In genomic region chr19:48746120-48746519, GRCh38 we compare ENCODE assay signal across 14 cellular contexts. TPM values are rescaled to one million over a fixed set of nuclear protein-coding genes. Genes with fewer than 3 reads are reported as not detected.
A peak's percentile ranks its signal among the peaks of the same experiment; 100 is the strongest.
DNase-seq lines count a peak whose midpoint lies in the region; ATAC-seq, FAIRE-seq and TF ChIP-seq lines count a peak whose summit lies in the region.
"Had no signal": no experiment of that assay in that cellular context is flagged by ENCODE, and none has a peak within 500 bp of the region (broad histone marks: within the 10 kb centered on the region; RNA-seq: fewer than 3 reads in every experiment).

No MANE protein-coding gene starts in this region.

- H3K27me3 Mint-ChIP-seq in nephron (ENCODE audit: low read depth) = peaks cover 24% of the 10 kb centered on the region

- H3K9me3 Mint-ChIP-seq in nephron = peaks cover 2% of the 10 kb centered on the region

- peak overlapping the region in 1 of 3 experiments; percentile 48 for H3K27ac Mint-ChIP-seq in nephron
- H3K27ac Mint-ChIP-seq: nephron progenitor cell had no signal

- H3K27me3 ChIP-seq in left ventricle myocardium inferior (ENCODE audit: low read depth) = peaks cover 18% of the 10 kb centered on the region
- no peaks in the 10 kb centered on the region for H3K27me3 ChIP-seq in right cardiac atrium (ENCODE audit: control insufficient read depth, insufficient read depth)
- H3K27me3 ChIP-seq in body of pancreas = no peaks in the 10 kb centered on the region
- H3K27me3 ChIP-seq: foreskin keratinocyte, MG63 had no signal

- H3K36me3 ChIP-seq in left ventricle myocardium inferior (peaks cover 8% of the 10 kb centered on the region), body of pancreas (replicated peaks in 1 of 2; ENCODE audit: insufficient read depth in 1 of 2, low read depth in 2 of 2) (no peaks in the 10 kb centered on the region)
- H3K36me3 ChIP-seq: MG63 had no signal

- peaks cover 4% of the 10 kb centered on the region for H3K36me3 Mint-ChIP-seq in nephron (ENCODE audit: low read depth)

- no peak for ATAC-seq in right cardiac atrium
- no peak for ATAC-seq in body of pancreas
- ATAC-seq in HG02981 (IDR thresholded peaks at IDR 0.05; ENCODE audit: unreplicated experiment) = no peak
- no peak for ATAC-seq in GM18520 (IDR thresholded peaks at IDR 0.05; ENCODE audit: unreplicated experiment)

- H3K4me3 ChIP-seq in left ventricle myocardium inferior = peak overlapping the region; percentile 61
- H3K4me3 ChIP-seq in right cardiac atrium (ENCODE audit: low read length) = no peak overlapping the region
- H3K4me3 ChIP-seq in body of pancreas = no peak overlapping the region
- H3K4me3 ChIP-seq: MG63 had no signal

- no peaks in the 10 kb centered on the region for H3K9me3 ChIP-seq in left ventricle myocardium inferior (replicated peaks)
- no peaks in the 10 kb centered on the region for H3K9me3 ChIP-seq in right cardiac atrium (ENCODE audit: control insufficient read depth, low read length)
- H3K9me3 ChIP-seq in body of pancreas = no peaks in the 10 kb centered on the region
- H3K9me3 ChIP-seq: MG63 had no signal

- no peak for TF ChIP-seq CTCF in left ventricle myocardium inferior (IDR thresholded peaks at IDR 0.05; ENCODE audit: borderline replicate concordance)
- TF ChIP-seq CTCF in body of pancreas (IDR thresholded peaks at IDR 0.05) = no peak
- no peak for TF ChIP-seq CTCF in nephron (IDR thresholded peaks at IDR 0.05; ENCODE audit: unreplicated experiment in 3 of 3)

- peaks cover 12% of the 10 kb centered on the region for H3K4me1 Mint-ChIP-seq in nephron

- peaks cover 31% of the 10 kb centered on the region for H3K4me1 ChIP-seq in left ventricle myocardium inferior
- H3K4me1 ChIP-seq in right cardiac atrium (ENCODE audit: control insufficient read depth, insufficient read depth, low read length) = no peaks in the 10 kb centered on the region
- H3K4me1 ChIP-seq in body of pancreas = peaks cover 52% of the 10 kb centered on the region

- 70% methylated on average over 8 of the region's 8 CpGs for WGBS in right cardiac atrium
- 78 to 85% methylated on average over 8 of the region's 8 CpGs for WGBS in body of pancreas, 2 donors

- TF ChIP-seq POLR2A in body of pancreas (IDR thresholded peaks at IDR 0.05) = no peak

- DNase-seq in left ventricle myocardium inferior = no peak
- no peak for DNase-seq in right cardiac atrium
- DNase-seq in body of pancreas = no peak
- no peak for DNase-seq in NCI-H82 (lab: John Stamatoyannopoulos, UW)
- DNase-seq in GM19239 (ENCODE audit: insufficient read length, low spot score) = no peak
- DNase-seq: activated CD4-positive, alpha-beta T cell treated with anti-CD3 and anti-CD28 coated beads for 1 hour; activated T-cell treated with anti-CD3 and anti-CD28 coated beads, Interleukin-2, amount 50 U/mL, for 1 hour; MG63; NCI-H2171 treated with DMSO at 0.1 percent for 48 hours had no signal

- H3K27ac ChIP-seq in left ventricle myocardium inferior (replicated peaks) = peak overlapping the region; percentile 90
- no peak overlapping the region for H3K27ac ChIP-seq in right cardiac atrium (ENCODE audit: low read length)
- peak overlapping the region; percentile 65 to 94 (median 69) for H3K27ac ChIP-seq in body of pancreas
- H3K27ac ChIP-seq: foreskin keratinocyte had no signal

- FAIRE-seq in GM19239 (lab: Jason Lieb, UNC) = no peak

- intact Hi-C loops in left ventricle myocardium inferior (cut with micrococcal nuclease) (loop anchor here (10.0 kb wide), 1 partner anchor 101 kb away; the partner anchor contains the start of gene CA11), right cardiac atrium (cut with DNase I) (no loop called here), body of pancreas (cut with DNase I) (no loop called here)

- H3K4me3 Mint-ChIP-seq in nephron = peak overlapping the region; percentile 45 to 82 (median 61)

RNA-seq across cellular contexts. Expression of gene IZUMO1, which starts 0.6 kb away (rescaled TPM):
- total RNA-seq in left ventricle myocardium inferior = 0.60 TPM
- under 1 TPM; 0.18 to 0.54 (median 0.38) TPM for total RNA-seq in right cardiac atrium
- 0.34 TPM for polyA plus RNA-seq in right cardiac atrium
- total RNA-seq in body of pancreas = 10 to 100 TPM in 1 of 2 donors, 1 to 10 TPM in 1; 1.6 to 14.5 TPM

RNA-seq across cellular contexts. Expression of gene RASIP1, which starts 5.7 kb away (rescaled TPM):
- total RNA-seq in left ventricle myocardium inferior (13.9 TPM), right cardiac atrium (10 to 100 TPM; 13.8 to 19.6 (median 17.5) TPM), body of pancreas (10 to 100 TPM; 14.5 to 60.0 TPM)
- polyA plus RNA-seq in right cardiac atrium = 20.4 TPM

RNA-seq across cellular contexts. Expression of gene FUT1, which starts 6.3 kb away (rescaled TPM):
- total RNA-seq in left ventricle myocardium inferior (1.8 TPM), right cardiac atrium (1 to 10 TPM; 2.2 to 4.0 (median 2.6) TPM), body of pancreas (10 to 100 TPM; 14.8 to 79.1 TPM)
- 3.0 TPM for polyA plus RNA-seq in right cardiac atrium

RNA-seq across cellular contexts. Expression of gene FGF21, which starts 9.2 kb away (rescaled TPM):
- total RNA-seq in left ventricle myocardium inferior (not detected), right cardiac atrium (not detected), body of pancreas (not detected)
- not detected for polyA plus RNA-seq in right cardiac atrium
- total RNA-seq: foreskin keratinocyte had no signal
- polyA plus RNA-seq: foreskin keratinocyte had no signal

RNA-seq across cellular contexts. Expression of gene MAMSTR, which starts 26.6 kb away (rescaled TPM):
- total RNA-seq in left ventricle myocardium inferior (1.8 TPM), right cardiac atrium (1 to 10 TPM; 1.6 to 5.7 (median 3.5) TPM), body of pancreas (1 to 10 TPM in 1 of 2 donors, under 1 TPM in 1; 0.26 to 7.3 TPM)
- polyA plus RNA-seq in right cardiac atrium = 4.0 TPM
